32 cellular contexts compared by ENCODE assay signal in the genomic region with DNA sequence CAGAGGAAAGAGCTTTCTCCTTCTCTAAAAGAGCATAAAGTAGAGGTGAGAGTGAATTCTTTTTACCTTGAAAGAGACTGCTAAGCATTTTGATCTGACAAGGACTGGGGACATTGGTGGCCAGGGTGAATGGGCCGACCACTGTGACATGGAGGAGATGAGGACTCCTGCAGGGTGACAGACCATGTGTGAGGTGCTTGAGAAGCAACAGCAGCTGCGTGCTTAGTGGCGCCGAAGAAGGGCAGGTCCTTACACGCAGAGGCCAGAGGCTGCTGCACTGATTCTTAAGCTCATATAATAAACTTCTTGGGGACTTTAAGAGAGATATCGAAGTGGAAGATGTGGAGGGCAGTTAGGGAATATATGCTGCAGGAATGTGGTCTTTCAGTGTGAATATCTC. TPM values are rescaled to one million over a fixed set of nuclear protein-coding genes. Genes with fewer than 3 reads are reported as not detected.
"Had no signal": no experiment of that assay in that cellular context is flagged by ENCODE, and none has a peak within 500 bp of the region (broad histone marks: within the 10 kb centered on the region; RNA-seq: fewer than 3 reads in every experiment).

No MANE protein-coding gene starts in this region.

- H3K4me2 ChIP-seq: smooth muscle cell had no signal

- H3K4me3 ChIP-seq: colonic mucosa, esophagus muscularis mucosa, heart right ventricle, lower lobe of right lung, prostate gland, right atrium auricular region, smooth muscle cell, suprapubic skin, transverse colon, vagina had no signal

- ATAC-seq: heart right ventricle; left colon; left ventricle myocardium superior; lower lobe of right lung; natural killer cell; sciatic nerve; stimulated activated naive CD8-positive, alpha-beta T cell treated with anti-CD3 and anti-CD28 coated beads, Interleukin-15, amount 100 ng/mL, for 72 hours had no signal

- H3K36me3 Mint-ChIP-seq: memory B cell, natural killer cell had no signal

- H3K27me3 ChIP-seq: colonic mucosa, esophagus muscularis mucosa, right atrium auricular region, suprapubic skin, transverse colon, vagina had no signal

- H3K27ac Mint-ChIP-seq: dendritic cell treated with granulocyte-macrophage colony-stimulating factor and Interleukin-4, amounts not matched to agents 40 ng/mL and 50 ng/mL, for 4 days; memory B cell; natural killer cell; stimulated activated naive CD8-positive, alpha-beta T cell treated with anti-CD3 and anti-CD28 coated beads, Interleukin-15, amount 100 ng/mL, for 72 hours had no signal

- H3K4me1 ChIP-seq: colonic mucosa, esophagus muscularis mucosa, heart right ventricle, lower lobe of right lung, prostate gland, right atrium auricular region, suprapubic skin, transverse colon, vagina had no signal

- DNase-seq: colonic mucosa; effector CD8-positive, alpha-beta T cell; foreskin melanocyte; glutamatergic neuron; heart right ventricle; hippocampal formation; kidney glomerular epithelial cell; left colon; left ventricle myocardium superior; lower lobe of right lung; natural killer cell; nucleus accumbens; stimulated activated CD4-positive, alpha-beta T cell treated with anti-CD3 and anti-CD28 coated beads, Interleukin-12 subunit alpha, Interleukin-12 subunit beta, amount 100 ng/mL, for 4 hours; stimulated activated CD4-positive, alpha-beta T cell treated with anti-CD3 and anti-CD28 coated beads, Interleukin-1b, Interleukin-23, amount 100 ng/mL, for 48 hours; stimulated activated CD4-positive, alpha-beta T cell treated with anti-CD3 and anti-CD28 coated beads, Interleukin-4, amount 100 ng/mL, for 1 hour; stimulated activated CD8-positive, alpha-beta memory T cell treated with anti-CD3 and anti-CD28 coated beads, Interleukin-4, amount 100 ng/mL, for 48 hours; stimulated activated naive CD4-positive, alpha-beta T cell; stimulated activated naive CD8-positive, alpha-beta T cell treated with anti-CD3 and anti-CD28 coated beads, Interleukin-15, amount 100 ng/mL, for 72 hours; transverse colon had no signal

- H3K9me3 ChIP-seq: colonic mucosa, esophagus muscularis mucosa, heart right ventricle, lower lobe of right lung, prostate gland, right atrium auricular region, suprapubic skin, transverse colon, vagina had no signal

- H3K9me3 Mint-ChIP-seq: dendritic cell treated with granulocyte-macrophage colony-stimulating factor and Interleukin-4, amounts not matched to agents 40 ng/mL and 50 ng/mL, for 4 days; memory B cell; natural killer cell; stimulated activated naive CD8-positive, alpha-beta T cell treated with anti-CD3 and anti-CD28 coated beads, Interleukin-15, amount 100 ng/mL, for 72 hours had no signal

- H3K4me3 Mint-ChIP-seq: dendritic cell treated with granulocyte-macrophage colony-stimulating factor and Interleukin-4, amounts not matched to agents 40 ng/mL and 50 ng/mL, for 4 days; memory B cell; natural killer cell; stimulated activated naive CD8-positive, alpha-beta T cell treated with anti-CD3 and anti-CD28 coated beads, Interleukin-15, amount 100 ng/mL, for 72 hours had no signal

- H3K4me1 Mint-ChIP-seq: memory B cell; natural killer cell; stimulated activated naive CD8-positive, alpha-beta T cell treated with anti-CD3 and anti-CD28 coated beads, Interleukin-15, amount 100 ng/mL, for 72 hours had no signal

- H3K36me3 ChIP-seq: colonic mucosa, esophagus muscularis mucosa, heart right ventricle, lower lobe of right lung, prostate gland, right atrium auricular region, suprapubic skin, transverse colon, vagina had no signal

- H3K27me3 Mint-ChIP-seq: dendritic cell treated with granulocyte-macrophage colony-stimulating factor and Interleukin-4, amounts not matched to agents 40 ng/mL and 50 ng/mL, for 4 days had no signal

- H3K27ac ChIP-seq: colonic mucosa, esophagus muscularis mucosa, heart right ventricle, lower lobe of right lung, prostate gland, right atrium auricular region, suprapubic skin, transverse colon, vagina had no signal

RNA-seq across cellular contexts. Expression of a gene that starts 8.7 kb away (rescaled TPM):
- total RNA-seq: endothelial cell of umbilical vein had no signal
- polyA plus RNA-seq: endothelial cell of umbilical vein had no signal

RNA-seq across cellular contexts. Expression of a gene that starts 40.3 kb away (rescaled TPM):
- total RNA-seq: endothelial cell of umbilical vein, esophagus muscularis mucosa, fibroblast of lung, left ventricle myocardium superior, lower lobe of right lung, natural killer cell, osteocyte, right atrium auricular region, smooth muscle cell, vagina had no signal
- polyA plus RNA-seq: endothelial cell of umbilical vein, fibroblast of lung, neural cell had no signal
